In genomic region chr4:22708961-22709360, GRCh38 we compare ENCODE assay signal across 27 cellular contexts. TPM values are rescaled to one million over a fixed set of nuclear protein-coding genes. Genes with fewer than 3 reads are reported as not detected.
DNase-seq lines count a peak whose midpoint lies in the region; ATAC-seq and TF ChIP-seq lines count a peak whose summit lies in the region.
"Had no signal": no experiment of that assay in that cellular context is flagged by ENCODE, and none has a peak within 500 bp of the region (broad histone marks: within the 10 kb centered on the region; RNA-seq: fewer than 3 reads in every experiment).

No MANE protein-coding gene starts in this region.

- no peaks in the 10 kb centered on the region for H3K9me3 Mint-ChIP-seq in GM23338
- H3K9me3 Mint-ChIP-seq in activated CD4-positive, alpha-beta T cell treated with anti-CD3 and anti-CD28 coated beads for 36 hours (ENCODE audit: low read depth): no peaks in the 10 kb centered on the region
- H3K9me3 Mint-ChIP-seq: CD14-positive monocyte had no signal

- CTCF ChIA-PET in HEK293 (lab: Yijun Ruan, JAX): no interaction called here
- CTCF ChIA-PET in activated CD4-positive, alpha-beta T cell treated with anti-CD3 and anti-CD28 coated beads for 36 hours (lab: Charles Lee): no interaction called here

- no peaks in the 10 kb centered on the region for H3F3A ChIP-seq in GM23338 (replicated peaks; ENCODE audit: low read depth)

- no peaks in the 10 kb centered on the region for H3K27me3 Mint-ChIP-seq in GM23338 (ENCODE audit: insufficient read depth, low read depth, poor library complexity)
- peaks cover 5% of the 10 kb centered on the region for H3K27me3 Mint-ChIP-seq in activated CD4-positive, alpha-beta T cell treated with anti-CD3 and anti-CD28 coated beads for 36 hours
- H3K27me3 Mint-ChIP-seq: CD4-positive, alpha-beta memory T cell; CD4-positive, CD25-positive, alpha-beta regulatory T cell had no signal

- ATAC-seq in GM23338 (no peak), mucosa of descending colon (peak; percentile 14)
- ATAC-seq in activated CD4-positive, alpha-beta T cell treated with anti-CD3 and anti-CD28 coated beads for 36 hours: no peak

- no peaks in the 10 kb centered on the region for H3K4me1 Mint-ChIP-seq in GM23338
- H3K4me1 Mint-ChIP-seq in activated CD4-positive, alpha-beta T cell treated with anti-CD3 and anti-CD28 coated beads for 36 hours: peaks cover 8% of the 10 kb centered on the region
- H3K4me1 Mint-ChIP-seq: CD14-positive monocyte; CD4-positive, CD25-positive, alpha-beta regulatory T cell; CD8-positive, alpha-beta memory T cell had no signal

- H3K79me2 ChIP-seq in GM23338 (replicated peaks; ENCODE audit: insufficient read depth): no peaks in the 10 kb centered on the region

- no peak overlapping the region for H3K27ac Mint-ChIP-seq in GM23338
- no peak overlapping the region for H3K27ac Mint-ChIP-seq in activated CD4-positive, alpha-beta T cell treated with anti-CD3 and anti-CD28 coated beads for 36 hours
- H3K27ac Mint-ChIP-seq: CD14-positive monocyte; CD4-positive, alpha-beta memory T cell; CD8-positive, alpha-beta memory T cell had no signal

- H2AFZ ChIP-seq in GM23338: peak overlapping the region; percentile 56; the same call in 1 of the 2 replicates

- no peaks in the 10 kb centered on the region for H3K36me3 Mint-ChIP-seq in GM23338 (ENCODE audit: low read depth)
- H3K36me3 Mint-ChIP-seq in activated CD4-positive, alpha-beta T cell treated with anti-CD3 and anti-CD28 coated beads for 36 hours (ENCODE audit: low read depth): no peaks in the 10 kb centered on the region
- H3K36me3 Mint-ChIP-seq: CD14-positive monocyte; CD4-positive, alpha-beta memory T cell; CD4-positive, CD25-positive, alpha-beta regulatory T cell; CD8-positive, alpha-beta memory T cell had no signal

- H3K4me1 ChIP-seq in GM23338 (ENCODE audit: insufficient read depth) (no peaks in the 10 kb centered on the region), HEK293 (ENCODE audit: control insufficient read depth, insufficient read depth, low read length) (no peaks in the 10 kb centered on the region), mucosa of descending colon (ENCODE audit: low read depth) (no peaks in the 10 kb centered on the region)
- H3K4me1 ChIP-seq: BE2C, BLaER1 had no signal

- TF ChIP-seq CTCF in GM23338 (conservative IDR thresholded peaks at IDR 0.05; ENCODE audit: low read depth in 2 of 2) (no peak), HEK293 (tag by site-specific recombination; IDR thresholded peaks at IDR 0.05) (no peak), mucosa of descending colon (IDR thresholded peaks at IDR 0.05) (no peak)

- H3K4me3 Mint-ChIP-seq in GM23338: no peak overlapping the region
- no peak overlapping the region for H3K4me3 Mint-ChIP-seq in activated CD4-positive, alpha-beta T cell treated with anti-CD3 and anti-CD28 coated beads for 36 hours
- H3K4me3 Mint-ChIP-seq: CD14-positive monocyte; CD4-positive, alpha-beta memory T cell; CD4-positive, CD25-positive, alpha-beta regulatory T cell; CD8-positive, alpha-beta memory T cell had no signal

- no peak overlapping the region for H3K4me3 ChIP-seq in GM23338
- no peak overlapping the region for H3K4me3 ChIP-seq in HEK293 (ENCODE audit: low read depth, low read length)
- no peak overlapping the region for H3K4me3 ChIP-seq in mucosa of descending colon
- H3K4me3 ChIP-seq: BLaER1, GM12878 had no signal

- no peaks in the 10 kb centered on the region for H3K27me3 ChIP-seq in GM23338 (ENCODE audit: insufficient read depth)
- H3K27me3 ChIP-seq: BE2C, BLaER1 had no signal

- no peak overlapping the region for H3K4me2 ChIP-seq in GM23338
- H3K4me2 ChIP-seq: BLaER1 had no signal

- H3K36me3 ChIP-seq in GM23338 (ENCODE audit: insufficient read depth) (no peaks in the 10 kb centered on the region), HEK293 (ENCODE audit: control insufficient read depth in 2 of 2, insufficient read depth in 1 of 2, low read length in 2 of 2) (no peaks in the 10 kb centered on the region), mucosa of descending colon (ENCODE audit: low read depth) (no peaks in the 10 kb centered on the region)
- H3K36me3 ChIP-seq: BE2C, BLaER1 had no signal

- intact Hi-C loops in mucosa of descending colon (cut with DNase I, micrococcal nuclease): no loop called here
- intact Hi-C loops in activated CD4-positive, alpha-beta T cell treated with anti-CD3 and anti-CD28 coated beads for 36 hours (cut with DNase I, micrococcal nuclease): no loop called here

- no peak for DNase-seq in GM23338 (ENCODE audit: low spot score)
- DNase-seq in mucosa of descending colon: no peak
- DNase-seq in activated CD4-positive, alpha-beta T cell treated with anti-CD3 and anti-CD28 coated beads for 36 hours: no peak
- no peak for DNase-seq in NCI-H146 (lab: John Stamatoyannopoulos, UW)
- DNase-seq: 8988T; ACHN; BE2C; C1 segment of cervical spinal cord; CD4-positive, alpha-beta memory T cell; CD4-positive, CD25-positive, alpha-beta regulatory T cell; CD8-positive, alpha-beta memory T cell; COR-L47; DMS 273 treated with DMSO at 0.1 percent for 48 hours; DMS153; DMS53; DMS79; DND-41; EL; GDM1 had no signal

- no peaks in the 10 kb centered on the region for H3K9me2 ChIP-seq in GM23338 (ENCODE audit: insufficient read depth)

- no peaks in the 10 kb centered on the region for H4K20me1 ChIP-seq in GM23338 (replicated peaks; ENCODE audit: insufficient read depth)
- H4K20me1 ChIP-seq: BLaER1 had no signal

- POLR2A ChIA-PET in HEK293 (lab: Yijun Ruan, JAX): no interaction called here
- POLR2A ChIA-PET in activated CD4-positive, alpha-beta T cell treated with anti-CD3 and anti-CD28 coated beads for 36 hours (lab: Charles Lee): no interaction called here

- H3K9me3 ChIP-seq in HEK293 (ENCODE audit: control insufficient read depth, insufficient read depth, low read depth, low read length) (no peaks in the 10 kb centered on the region), mucosa of descending colon (no peaks in the 10 kb centered on the region)
- H3K9me3 ChIP-seq: BE2C, BLaER1 had no signal

- H3K27ac ChIP-seq in GM23338 (ENCODE audit: low read depth) (no peak overlapping the region), HEK293 (ENCODE audit: extremely low read depth, low read depth, low read length) (no peak overlapping the region)
- H3K27ac ChIP-seq: BLaER1 had no signal

TF ChIP-seq in GM23338, 12 proteins besides CTCF, POLR2A, EP300 and RAD21 (continues in another document):
- no peak for TF ChIP-seq EZH2phosphoT487 (IDR thresholded peaks at IDR 0.05; ENCODE audit: unreplicated experiment)

TF ChIP-seq in HEK293, 187 proteins besides CTCF, POLR2A, EP300 and RAD21:
- TF ChIP-seq ZNF768 (tag by site-specific recombination; IDR thresholded peaks at IDR 0.05): no peak
- TF ChIP-seq, protein P1, sequence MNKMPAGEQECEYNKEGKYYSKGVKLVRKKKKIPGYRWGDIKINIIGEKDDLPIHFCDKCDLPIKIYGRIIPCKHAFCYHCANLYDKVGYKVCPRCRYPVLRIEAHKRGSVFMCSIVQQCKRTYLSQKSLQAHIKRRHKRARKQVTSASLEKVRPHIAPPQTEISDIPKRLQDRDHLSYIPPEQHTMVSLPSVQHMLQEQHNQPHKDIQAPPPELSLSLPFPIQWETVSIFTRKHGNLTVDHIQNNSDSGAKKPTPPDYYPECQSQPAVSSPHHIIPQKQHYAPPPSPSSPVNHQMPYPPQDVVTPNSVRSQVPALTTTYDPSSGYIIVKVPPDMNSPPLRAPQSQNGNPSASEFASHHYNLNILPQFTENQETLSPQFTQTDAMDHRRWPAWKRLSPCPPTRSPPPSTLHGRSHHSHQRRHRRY (tag by site-specific recombination; IDR thresholded peaks at IDR 0.05): no peak
- TF ChIP-seq ZNF830 (tag by site-specific recombination; IDR thresholded peaks at IDR 0.05; ENCODE audit: low read depth): no peak
- TF ChIP-seq, protein P2, sequence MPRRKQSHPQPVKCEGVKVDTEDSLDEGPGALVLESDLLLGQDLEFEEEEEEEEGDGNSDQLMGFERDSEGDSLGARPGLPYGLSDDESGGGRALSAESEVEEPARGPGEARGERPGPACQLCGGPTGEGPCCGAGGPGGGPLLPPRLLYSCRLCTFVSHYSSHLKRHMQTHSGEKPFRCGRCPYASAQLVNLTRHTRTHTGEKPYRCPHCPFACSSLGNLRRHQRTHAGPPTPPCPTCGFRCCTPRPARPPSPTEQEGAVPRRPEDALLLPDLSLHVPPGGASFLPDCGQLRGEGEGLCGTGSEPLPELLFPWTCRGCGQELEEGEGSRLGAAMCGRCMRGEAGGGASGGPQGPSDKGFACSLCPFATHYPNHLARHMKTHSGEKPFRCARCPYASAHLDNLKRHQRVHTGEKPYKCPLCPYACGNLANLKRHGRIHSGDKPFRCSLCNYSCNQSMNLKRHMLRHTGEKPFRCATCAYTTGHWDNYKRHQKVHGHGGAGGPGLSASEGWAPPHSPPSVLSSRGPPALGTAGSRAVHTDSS (tag by site-specific recombination; IDR thresholded peaks at IDR 0.05): peak; percentile 69

RNA-seq across cellular contexts. Expression of gene GBA3, which starts 16.2 kb away (rescaled TPM):
- total RNA-seq in GM23338 (2014; rRNA removed; shearing (Covaris generic)): not detected in 2 replicates
- not detected in 2 replicates for polyA plus RNA-seq in GM23338 (2016; fragmentation: Nextera tagmentation; extraction: Ambion mirVana)
- total RNA-seq in mucosa of descending colon: 1 to 10 TPM; 4.0 to 9.0 (median 8.1) TPM
- not detected for total RNA-seq in activated CD4-positive, alpha-beta T cell treated with anti-CD3 and anti-CD28 coated beads for 36 hours
- total RNA-seq: A673; CD4-positive, alpha-beta memory T cell; CD4-positive, CD25-positive, alpha-beta regulatory T cell; CD8-positive, alpha-beta memory T cell; Daoy; G401 had no signal
- polyA plus RNA-seq: AG04450; CD14-positive monocyte; CD4-positive, alpha-beta memory T cell; CD4-positive, CD25-positive, alpha-beta regulatory T cell; CD8-positive, alpha-beta memory T cell had no signal
